Comparison of ENCODE assay signal across 8 cellular contexts in the genomic region with DNA sequence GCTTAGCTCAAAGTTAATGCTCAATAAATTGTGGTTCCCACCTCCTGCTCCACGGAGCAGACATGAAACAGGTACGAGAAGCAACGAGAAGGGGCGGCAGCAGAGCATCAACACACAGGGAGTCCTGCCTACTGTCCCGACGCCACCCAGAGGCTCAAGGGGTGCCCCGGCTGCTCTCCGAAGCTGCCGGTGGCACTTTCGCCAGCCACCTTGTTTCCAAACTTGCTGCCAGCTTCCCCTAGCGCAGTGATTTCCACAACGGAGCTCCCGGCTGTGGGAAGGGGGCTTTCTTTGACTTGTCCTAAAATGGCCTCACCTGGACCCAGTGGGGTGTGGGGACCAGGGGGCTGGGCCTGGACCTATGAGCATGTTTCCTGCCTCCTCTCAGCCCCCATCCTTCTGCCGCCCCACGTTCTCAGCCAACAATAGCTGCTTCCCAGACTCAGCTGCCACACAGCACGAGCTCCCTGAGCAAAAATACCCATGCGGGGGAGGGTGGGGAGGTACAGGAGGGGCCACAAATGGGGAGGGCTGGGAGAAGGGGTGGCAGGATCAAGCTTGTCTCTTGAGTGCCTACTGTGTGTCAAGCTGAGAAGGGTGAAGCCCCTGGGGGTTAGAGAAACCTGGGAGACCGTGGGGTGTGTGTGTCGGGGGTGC. TPM values are rescaled to one million over a fixed set of nuclear protein-coding genes. Genes with fewer than 3 reads are reported as not detected.
A peak's percentile ranks its signal among the peaks of the same experiment; 100 is the strongest.
DNase-seq lines count a peak whose midpoint lies in the region; ATAC-seq and TF ChIP-seq lines count a peak whose summit lies in the region.
"Had no signal": no experiment of that assay in that cellular context is flagged by ENCODE, and none has a peak within 500 bp of the region (broad histone marks: within the 10 kb centered on the region; RNA-seq: fewer than 3 reads in every experiment).

No MANE protein-coding gene starts in this region.

- peak overlapping the region; percentile 76 to 86 for H3K4ac ChIP-seq in mesenchymal stem cell (ENCODE audit: low read depth in 1 of 2, low read length in 2 of 2)

- no peak overlapping the region for H3K23ac ChIP-seq in mesenchymal stem cell (ENCODE audit: low read length in 2 of 2)

- H2AK5ac ChIP-seq in mesenchymal stem cell (ENCODE audit: low read length, severe bottlenecking): peak overlapping the region; percentile 96

- H4K91ac ChIP-seq in mesenchymal stem cell (ENCODE audit: low read length): peak overlapping the region; percentile 94

- peaks cover 21% of the 10 kb centered on the region for H3K79me1 ChIP-seq in mesenchymal stem cell (replicated peaks; ENCODE audit: low read length, poor library complexity, severe bottlenecking)

- H3K36me3 ChIP-seq in NT2/D1 (ENCODE audit: insufficient read depth, insufficient read length, low read length) (peaks cover 1% of the 10 kb centered on the region), body of pancreas (replicated peaks in 1 of 2; ENCODE audit: insufficient read depth in 1 of 2, low read depth in 2 of 2) (no peaks in the 10 kb centered on the region), mesenchymal stem cell (ENCODE audit: control insufficient read depth in 1 of 2, insufficient read depth in 2 of 2, low read depth in 1 of 2, low read length in 2 of 2) (peaks cover 0 to 6% of the 10 kb centered on the region in 2 experiments), suprapubic skin (no peaks in the 10 kb centered on the region)

- no peak for TF ChIP-seq EP300 in suprapubic skin (IDR thresholded peaks at IDR 0.05)

- H3K27me3 ChIP-seq in NT2/D1 (ENCODE audit: insufficient read depth, insufficient read length) (no peaks in the 10 kb centered on the region), body of pancreas (no peaks in the 10 kb centered on the region), mesenchymal stem cell (ENCODE audit: control insufficient read depth in 1 of 2, insufficient read depth in 1 of 2, low read length in 2 of 2) (no peaks in the 10 kb centered on the region), suprapubic skin (no peaks in the 10 kb centered on the region)

- ATAC-seq in body of pancreas (no peak), HG02938 (IDR thresholded peaks at IDR 0.05; ENCODE audit: unreplicated experiment) (no peak)

- H3K18ac ChIP-seq in mesenchymal stem cell (ENCODE audit: low read depth in 1 of 2, low read length in 2 of 2): peak overlapping the region; percentile 84 to 90

- peak overlapping the region; percentile 36 for H3K9ac ChIP-seq in NT2/D1 (ENCODE audit: insufficient read length, low read depth)
- peak overlapping the region; percentile 76 for H3K9ac ChIP-seq in mesenchymal stem cell (ENCODE audit: low read length)

- TF ChIP-seq CTCF in body of pancreas (IDR thresholded peaks at IDR 0.05): no peak
- no peak for TF ChIP-seq CTCF in suprapubic skin (IDR thresholded peaks at IDR 0.05)

- peak overlapping the region; percentile 81 for H2BK120ac ChIP-seq in mesenchymal stem cell (ENCODE audit: low read depth, low read length)

- WGBS in body of pancreas, 2 donors: 66 to 70% methylated on average over 18 to 19 of the region's 19 CpGs
- WGBS in mesenchymal stem cell: 81% methylated on average over 15 of the region's 19 CpGs
- WGBS in suprapubic skin: 62% methylated on average over 13 of the region's 19 CpGs

- no peak overlapping the region for H2AFZ ChIP-seq in mesenchymal stem cell (ENCODE audit: low read depth, low read length)

- no peak overlapping the region for H3K4me2 ChIP-seq in mesenchymal stem cell (ENCODE audit: low read length, poor library complexity, severe bottlenecking)

- H3K4me3 ChIP-seq in NT2/D1 (ENCODE audit: insufficient read length, low read depth): no peak overlapping the region
- no peak overlapping the region for H3K4me3 ChIP-seq in body of pancreas
- H3K4me3 ChIP-seq in mesenchymal stem cell (ENCODE audit: insufficient read depth in 1 of 2, low read depth in 1 of 2, low read length in 2 of 2): no peak overlapping the region
- no peak overlapping the region for H3K4me3 ChIP-seq in suprapubic skin

- H3K9me3 ChIP-seq in NT2/D1 (ENCODE audit: insufficient read depth, low read length) (no peaks in the 10 kb centered on the region), body of pancreas (no peaks in the 10 kb centered on the region), mesenchymal stem cell (ENCODE audit: control insufficient read depth, low read length) (no peaks in the 10 kb centered on the region), suprapubic skin (no peaks in the 10 kb centered on the region)

- peak overlapping the region; percentile 82 to 94 (median 86) for H3K27ac ChIP-seq in body of pancreas
- peak overlapping the region; percentile 94 for H3K27ac ChIP-seq in mesenchymal stem cell (ENCODE audit: low read length, poor library complexity, severe bottlenecking)
- peak overlapping the region; percentile 74 for H3K27ac ChIP-seq in suprapubic skin

- intact Hi-C loops in body of pancreas (cut with DNase I): no loop called here

- TF ChIP-seq POLR2A in body of pancreas (IDR thresholded peaks at IDR 0.05): no peak
- TF ChIP-seq POLR2A in suprapubic skin (IDR thresholded peaks at IDR 0.05): no peak

- peak overlapping the region; percentile 83 for H2BK15ac ChIP-seq in mesenchymal stem cell (ENCODE audit: low read depth, poor library complexity, severe bottlenecking)

- H3K14ac ChIP-seq in mesenchymal stem cell (ENCODE audit: low read length in 2 of 2): peak overlapping the region in 1 of 2 experiments; percentile 68

- no peak for DNase-seq in NT2/D1 (ENCODE audit: low read depth, low spot score)
- no peak for DNase-seq in body of pancreas
- DNase-seq in mesenchymal stem cell: no peak
- no peak for DNase-seq in suprapubic skin (ENCODE audit: low spot score in 2 of 2)
- no peak for DNase-seq in NCI-H2227 (lab: John Stamatoyannopoulos, UW; ENCODE audit: unreplicated experiment)
- DNase-seq in NCI-H748 treated with DMSO at 0.1 percent for 48 hours (lab: John Stamatoyannopoulos, UW): no peak
- DNase-seq: midbrain had no signal

- no peak overlapping the region for H2BK5ac ChIP-seq in mesenchymal stem cell (ENCODE audit: low read depth, low read length, poor library complexity, severe bottlenecking)

- peak overlapping the region; percentile 86 for H4K8ac ChIP-seq in mesenchymal stem cell (ENCODE audit: low read length)

- H3K4me1 ChIP-seq in NT2/D1 (ENCODE audit: insufficient read depth, insufficient read length) (peaks cover 39% of the 10 kb centered on the region), body of pancreas (peaks cover 100% of the 10 kb centered on the region), mesenchymal stem cell (ENCODE audit: control insufficient read depth, insufficient read depth, low read depth, low read length) (peaks cover 60% of the 10 kb centered on the region), suprapubic skin (peaks cover 88% of the 10 kb centered on the region)

- peak overlapping the region; percentile 84 to 95 for H2BK12ac ChIP-seq in mesenchymal stem cell (ENCODE audit: low read length in 2 of 2)

RNA-seq across cellular contexts. Expression of a gene that starts 35.6 kb away (rescaled TPM):
- 10 to 100 TPM; 79.1 to 83.3 TPM for total RNA-seq in body of pancreas
- 229 TPM for polyA plus RNA-seq in mesenchymal stem cell (2013, experiment 1 of 2)
- 222 TPM for polyA plus RNA-seq in mesenchymal stem cell (2013, experiment 2 of 2)
- 10 to 100 TPM; 40.8 to 64.2 (median 55.3) TPM for total RNA-seq in suprapubic skin
